1 cellular context compared by ENCODE assay signal in genomic region chr11:67420646-67421420, GRCh38.
TF ChIP-seq lines count a peak whose summit lies in the region.

No MANE protein-coding gene starts in this region.

TF ChIP-seq in HepG2, 621 proteins besides CTCF, POLR2A, EP300 and RAD21 (continued from another document and continues in another):
- TF ChIP-seq NR0B2 (CRISPR knock-in tag; IDR thresholded peaks at IDR 0.05), result no peak
- TF ChIP-seq ZNF34 (CRISPR knock-in tag; IDR thresholded peaks at IDR 0.05; ENCODE audit: borderline replicate concordance), result no peak
- no peak for TF ChIP-seq ZFAT (CRISPR knock-in tag; conservative IDR thresholded peaks at IDR 0.05)
- TF ChIP-seq HIVEP1 (CRISPR knock-in tag; IDR thresholded peaks at IDR 0.05), result no peak
- TF ChIP-seq ZNF576 (CRISPR knock-in tag; IDR thresholded peaks at IDR 0.05), result no peak
- no peak for TF ChIP-seq HNF1A (IDR thresholded peaks at IDR 0.05; ENCODE audit: low read depth)
- TF ChIP-seq HNF1A (CRISPR knock-in tag; IDR thresholded peaks at IDR 0.05; ENCODE audit: borderline replicate concordance), result no peak; the same call in 1 of the 2 replicates
- no peak; the same call in 1 of the 2 replicates for TF ChIP-seq ELF3 (CRISPR knock-in tag; IDR thresholded peaks at IDR 0.05)
- TF ChIP-seq SCMH1 (CRISPR knock-in tag; IDR thresholded peaks at IDR 0.05; ENCODE audit: borderline replicate concordance), result no peak
- no peak for TF ChIP-seq SNRNP70 (IDR thresholded peaks at IDR 0.05; ENCODE audit: low read depth, low read length)
- TF ChIP-seq ZNF687 (CRISPR knock-in tag; IDR thresholded peaks at IDR 0.05), result peak; percentile 69
- peak; percentile 23; the same call in 1 of the 3 replicates for TF ChIP-seq MXI1 (IDR thresholded peaks at IDR 0.05; ENCODE audit: borderline replicate concordance, low read depth, low read length)
- TF ChIP-seq ZNF644 (CRISPR knock-in tag; IDR thresholded peaks at IDR 0.05; ENCODE audit: low read depth), result no peak
- TF ChIP-seq FUBP1 (CRISPR knock-in tag; IDR thresholded peaks at IDR 0.05; ENCODE audit: borderline replicate concordance), result no peak
- no peak for TF ChIP-seq DZIP1 (CRISPR knock-in tag; IDR thresholded peaks at IDR 0.05)
- no peak for TF ChIP-seq ZNF24 (IDR thresholded peaks at IDR 0.05)
- TF ChIP-seq ZNF567 (CRISPR knock-in tag; IDR thresholded peaks at IDR 0.05; ENCODE audit: borderline replicate concordance), result no peak
- TF ChIP-seq ZNF776 (CRISPR knock-in tag; IDR thresholded peaks at IDR 0.05), result peak; percentile 57; the same call in 1 of the 2 replicates
- no peak for TF ChIP-seq MTF1 (CRISPR knock-in tag; IDR thresholded peaks at IDR 0.05)
- no peak for TF ChIP-seq SUZ12 (IDR thresholded peaks at IDR 0.05; ENCODE audit: low read depth, low read length)
- no peak for TF ChIP-seq ZNF251 (CRISPR knock-in tag; IDR thresholded peaks at IDR 0.05)
- TF ChIP-seq MED1 (CRISPR knock-in tag; IDR thresholded peaks at IDR 0.05), result no peak
- TF ChIP-seq ZNF563 (CRISPR knock-in tag; IDR thresholded peaks at IDR 0.05), result peak; percentile 55
- no peak for TF ChIP-seq MXD4 (CRISPR knock-in tag; IDR thresholded peaks at IDR 0.05)
- TF ChIP-seq CHCHD3 (CRISPR knock-in tag; IDR thresholded peaks at IDR 0.05), result no peak
- TF ChIP-seq ZNF777 (CRISPR knock-in tag; IDR thresholded peaks at IDR 0.05), result peak; percentile 52; the same call in 1 of the 2 replicates
- no peak for TF ChIP-seq ZNF350 (CRISPR knock-in tag; IDR thresholded peaks at IDR 0.05; ENCODE audit: borderline replicate concordance, low read depth)
- no peak for TF ChIP-seq ZNF362 (CRISPR knock-in tag; IDR thresholded peaks at IDR 0.05; ENCODE audit: borderline replicate concordance)
- no peak for TF ChIP-seq ADNP (CRISPR knock-in tag; IDR thresholded peaks at IDR 0.05)
- TF ChIP-seq ZNF766 (CRISPR knock-in tag; IDR thresholded peaks at IDR 0.05; ENCODE audit: borderline replicate concordance), result peak; percentile 49; the same call in 1 of the 2 replicates
- no peak for TF ChIP-seq ISX (CRISPR knock-in tag; conservative IDR thresholded peaks at IDR 0.05)
- TF ChIP-seq ZNF597 (CRISPR knock-in tag; IDR thresholded peaks at IDR 0.05), result no peak
- TF ChIP-seq ZFP62 (CRISPR knock-in tag; IDR thresholded peaks at IDR 0.05), result no peak
- TF ChIP-seq IRF9 (CRISPR knock-in tag; IDR thresholded peaks at IDR 0.05; ENCODE audit: borderline replicate concordance), result no peak
- TF ChIP-seq NCOR1 (IDR thresholded peaks at IDR 0.05; ENCODE audit: borderline replicate concordance, low read length), result no peak
- no peak for TF ChIP-seq GZF1 (CRISPR knock-in tag; IDR thresholded peaks at IDR 0.05)
- TF ChIP-seq AGO1 (IDR thresholded peaks at IDR 0.05; ENCODE audit: low read depth, low read length, poor library complexity, severe bottlenecking), result no peak
- TF ChIP-seq NFE2 (CRISPR knock-in tag; IDR thresholded peaks at IDR 0.05), result no peak
- TF ChIP-seq IKZF1 (IDR thresholded peaks at IDR 0.05), result no peak
- no peak; the same call in 1 of the 2 replicates for TF ChIP-seq ZNF616 (CRISPR knock-in tag; IDR thresholded peaks at IDR 0.05; ENCODE audit: low read depth)
- TF ChIP-seq KLF13 (CRISPR knock-in tag; IDR thresholded peaks at IDR 0.05), result no peak
- no peak for TF ChIP-seq ZNF619 (CRISPR knock-in tag; IDR thresholded peaks at IDR 0.05)
- no peak for TF ChIP-seq GPN1 (CRISPR knock-in tag; IDR thresholded peaks at IDR 0.05; ENCODE audit: borderline replicate concordance)
- TF ChIP-seq CEBPG (CRISPR knock-in tag; IDR thresholded peaks at IDR 0.05), result no peak
- no peak for TF ChIP-seq PPARG (CRISPR knock-in tag; conservative IDR thresholded peaks at IDR 0.05)
- no peak for TF ChIP-seq SOX6 (IDR thresholded peaks at IDR 0.05)
- no peak for TF ChIP-seq SOX6 (CRISPR knock-in tag; IDR thresholded peaks at IDR 0.05)
